In genomic region chr1:91427741-91428140, GRCh38 we compare ENCODE assay signal across 25 cellular contexts. TPM values are rescaled to one million over a fixed set of nuclear protein-coding genes. Genes with fewer than 3 reads are reported as not detected.
DNase-seq lines count a peak whose midpoint lies in the region; TF ChIP-seq lines count a peak whose summit lies in the region.
"Had no signal": no experiment of that assay in that cellular context is flagged by ENCODE, and none has a peak within 500 bp of the region (broad histone marks: within the 10 kb centered on the region; RNA-seq: fewer than 3 reads in every experiment).

No MANE protein-coding gene starts in this region.

- H3K79me2 ChIP-seq in SK-N-SH (ENCODE audit: insufficient read depth), result no peaks in the 10 kb centered on the region

- no peaks in the 10 kb centered on the region; the same call in 1 of the 2 replicates for H3K27me3 ChIP-seq in SK-N-SH (ENCODE audit: insufficient read depth)

- H3K4me1 ChIP-seq in SK-N-SH (ENCODE audit: control insufficient read depth in 1 of 2, insufficient read depth in 2 of 2, low read depth in 1 of 2, low read length in 1 of 2), result peaks cover 0 to 2% of the 10 kb centered on the region in 2 experiments; a peak in 1 of 4 replicates
- H3K4me1 ChIP-seq: prostate gland had no signal

- 6% methylated on average over 8 of the region's 13 CpGs for WGBS in SK-N-SH (ENCODE audit: low lambda C conversion rate)

- no peaks in the 10 kb centered on the region for H3K9me3 ChIP-seq in SK-N-SH
- H3K9me3 ChIP-seq: prostate gland had no signal

- H3K4me3 ChIP-seq in SK-N-SH (ENCODE audit: low read depth in 2 of 2, low read length in 1 of 2) (peak overlapping the region in 1 of 2 experiments; percentile 26; a peak in 2 of 4 replicates), retinal pigment epithelial cell (ENCODE audit: low read length) (peak overlapping the region; percentile 35)
- H3K4me3 ChIP-seq: prostate gland had no signal

- H2AFZ ChIP-seq in SK-N-SH (ENCODE audit: low read depth), result no peak overlapping the region

- POLR2A ChIA-PET in SK-N-SH (lab: Yijun Ruan, JAX), result no interaction called here

- TF ChIP-seq CTCF in SK-N-SH (IDR thresholded peaks at IDR 0.05) (no peak), retinal pigment epithelial cell (conservative IDR thresholded peaks at IDR 0.05; ENCODE audit: low read depth, low read length) (peak; percentile 17)

- CTCF ChIA-PET in SK-N-SH (lab: Yijun Ruan, JAX), result interaction anchor here (1.1 to 1.2 kb wide), 3 partner anchors 9 to 261 kb away, joined by 3 to 5 read pairs (median 3); no protein-coding TSS in a partner anchor

- TF ChIP-seq EP300 in SK-N-SH (IDR thresholded peaks at IDR 0.05; ENCODE audit: borderline replicate concordance in 1 of 2, low read depth in 1 of 2, low read length in 1 of 2), result no peak

- H4K20me1 ChIP-seq in SK-N-SH (ENCODE audit: insufficient read depth), result no peaks in the 10 kb centered on the region

- H3K4me2 ChIP-seq in SK-N-SH, result no peak overlapping the region

- DNase-seq in NCI-H748 (lab: John Stamatoyannopoulos, UW; ENCODE audit: unreplicated experiment) (peak; percentile 16), NCI-H748 treated with DMSO at 0.1 percent for 48 hours (lab: John Stamatoyannopoulos, UW) (no peak), NCI-H1092 treated with DMSO at 0.1 percent for 48 hours (lab: John Stamatoyannopoulos, UW) (peak; percentile 19), SK-N-SH (peak; percentile 16), retinal pigment epithelial cell (ENCODE audit: low read depth) (no peak), dermis blood vessel endothelial cell (no peak), activated T-cell treated with anti-CD3 and anti-CD28 coated beads for 4 hours (no peak), foreskin melanocyte (no peak)
- DNase-seq: activated CD4-positive, alpha-beta T cell treated with anti-CD3 and anti-CD28 coated beads, Interleukin-2, amount 50 U/mL, for 4 hours; activated naive CD4-positive, alpha-beta T cell treated with Interleukin-2 at 50 U/mL for 16 hours; anterior cingulate cortex; caudate nucleus; DND-41; Karpas-422; left colon; midbrain; NCI-H226; OCI-M1; SIG-M5; small intestine; stimulated activated CD4-positive, alpha-beta T cell treated with anti-CD3 and anti-CD28 coated beads, Interleukin-4, amount 100 ng/mL, for 4 hours; T-helper 17 cell had no signal

- no peaks in the 10 kb centered on the region for H3K9me2 ChIP-seq in SK-N-SH

- H3F3A ChIP-seq in SK-N-SH (replicated peaks; ENCODE audit: insufficient read depth), result no peaks in the 10 kb centered on the region

- no peaks in the 10 kb centered on the region for H3K36me3 ChIP-seq in SK-N-SH (replicated peaks in 1 of 2; ENCODE audit: control insufficient read depth in 1 of 2, insufficient read depth in 2 of 2, low read length in 1 of 2)
- H3K36me3 ChIP-seq: prostate gland had no signal

- no peak overlapping the region for H3K27ac ChIP-seq in SK-N-SH (ENCODE audit: low read depth in 2 of 2, low read length in 1 of 2)
- H3K27ac ChIP-seq: prostate gland, VCaP had no signal

- TF ChIP-seq RAD21 in SK-N-SH (IDR thresholded peaks at IDR 0.05; ENCODE audit: low read length), result peak; percentile 23

- no peak overlapping the region for H3K9ac ChIP-seq in SK-N-SH

TF ChIP-seq in SK-N-SH, 30 proteins besides CTCF, POLR2A, EP300 and RAD21:
- TF ChIP-seq GATA2 (CRISPR knock-in tag; IDR thresholded peaks at IDR 0.05) (no peak), TAF1 (IDR thresholded peaks at IDR 0.05; ENCODE audit: borderline replicate concordance, low read depth, low read length) (no peak), NRF1 (IDR thresholded peaks at IDR 0.05; ENCODE audit: low read depth, low read length) (no peak), JUND (IDR thresholded peaks at IDR 0.05) (no peak), MXI1 (IDR thresholded peaks at IDR 0.05; ENCODE audit: low read depth, low read length) (no peak), USF2 (IDR thresholded peaks at IDR 0.05; ENCODE audit: borderline replicate concordance, low read depth, low read length) (no peak), EZH2phosphoT487 (IDR thresholded peaks at IDR 0.05; ENCODE audit: borderline replicate concordance, low read depth) (no peak), MEF2A (IDR thresholded peaks at IDR 0.05; ENCODE audit: borderline replicate concordance, low read depth) (no peak), FOSL2 (IDR thresholded peaks at IDR 0.05; ENCODE audit: borderline replicate concordance, low read depth) (no peak), SMC3 (IDR thresholded peaks at IDR 0.05; ENCODE audit: low read depth, low read length) (no peak), RCOR1 (IDR thresholded peaks at IDR 0.05; ENCODE audit: low read length) (no peak)
TF ChIP-seq in SK-N-SH: peak in this region for 0.

RNA-seq across cellular contexts. Expression of gene HFM1, which starts 23.1 kb away (rescaled TPM):
- polyA plus RNA-seq in SK-N-SH (2012; rRNA removed), result 0.06 and 0.10 TPM in 2 replicates
- 0.05 and 0.19 TPM in 2 replicates for polyA plus RNA-seq in SK-N-SH (2012; cell fraction: cytosol; rRNA removed)
- 0.13 and 0.15 TPM in 2 replicates for polyA plus RNA-seq in SK-N-SH (2012; cell fraction: nucleus; rRNA removed)
- total RNA-seq in dermis blood vessel endothelial cell, result 0.14 and 0.51 TPM in 2 replicates
- total RNA-seq: T-helper 17 cell had no signal
- polyA plus RNA-seq: CD14-positive monocyte had no signal

Comparison
In these comparisons a context has a peak if more than half of its experiments do, and no peak if none do; other contexts are left out.
1. DNase-seq: peak in NCI-H748 (single experiment), NCI-H1092 treated with DMSO at 0.1 percent for 48 hours (single experiment) and SK-N-SH (single experiment); none in NCI-H748 treated with DMSO at 0.1 percent for 48 hours (single experiment), retinal pigment epithelial cell (single experiment), dermis blood vessel endothelial cell (single experiment), activated T-cell treated with anti-CD3 and anti-CD28 coated beads for 4 hours (single experiment) and foreskin melanocyte (single experiment).